Comparison of ENCODE assay signal across 13 cellular contexts in the genomic region with DNA sequence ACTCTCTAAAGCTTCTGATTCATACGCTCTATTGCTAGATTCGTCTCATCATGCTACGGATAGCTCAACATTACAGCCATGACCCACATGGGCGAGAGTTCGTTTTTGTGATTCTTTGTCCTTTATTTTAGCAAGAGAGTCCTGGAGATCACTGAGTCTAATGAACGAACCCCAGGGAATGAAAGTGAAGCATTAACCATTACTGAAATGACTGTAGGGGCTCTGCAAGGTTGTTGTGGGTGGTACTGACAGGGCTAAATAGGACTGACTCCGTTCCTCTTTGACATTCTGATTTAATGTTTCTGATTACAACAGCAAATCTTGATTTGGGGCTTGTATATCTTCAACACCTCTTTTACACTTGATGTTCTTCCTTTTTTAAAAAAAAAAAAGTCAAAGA. TPM values are rescaled to one million over a fixed set of nuclear protein-coding genes. Genes with fewer than 3 reads are reported as not detected.
DNase-seq lines count a peak whose midpoint lies in the region; ATAC-seq, FAIRE-seq and TF ChIP-seq lines count a peak whose summit lies in the region.
"Had no signal": no experiment of that assay in that cellular context is flagged by ENCODE, and none has a peak within 500 bp of the region (broad histone marks: within the 10 kb centered on the region; RNA-seq: fewer than 3 reads in every experiment).

No MANE protein-coding gene starts in this region.

- H3K27me3 Mint-ChIP-seq in T-helper 1 cell treated with Interleukin-12 subunit alpha and Interleukin-12 subunit beta and Interleukin-4 antibody, amounts not matched to agents 30 μg/mL and 1 μg/mL, for 36 hours (ENCODE audit: low read depth), result no peaks in the 10 kb centered on the region

- H3K9me3 Mint-ChIP-seq in T-helper 1 cell treated with Interleukin-12 subunit alpha and Interleukin-12 subunit beta and Interleukin-4 antibody, amounts not matched to agents 30 μg/mL and 1 μg/mL, for 36 hours, result no peaks in the 10 kb centered on the region

- peak overlapping the region; percentile 52 for H3K27ac Mint-ChIP-seq in T-helper 1 cell treated with Interleukin-12 subunit alpha and Interleukin-12 subunit beta and Interleukin-4 antibody, amounts not matched to agents 30 μg/mL and 1 μg/mL, for 36 hours

- DNase-seq in GM13976 (ENCODE audit: low spot score) (peak; percentile 70), GM19239 (ENCODE audit: insufficient read length, low spot score) (no peak), amniotic stem cell (lab: John Stamatoyannopoulos, UW) (no peak), occipital lobe (lab: John Stamatoyannopoulos, UW) (no peak), AG08395 (ENCODE audit: low spot score) (no peak), cortex of kidney (lab: John Stamatoyannopoulos, UW) (no peak)
- DNase-seq: activated CD4-positive, CD25-positive, alpha-beta regulatory T cell; DMS153; GM23248; mesendoderm; stimulated activated naive CD4-positive, alpha-beta T cell had no signal

- ATAC-seq in HG02870 (IDR thresholded peaks at IDR 0.05; ENCODE audit: unreplicated experiment), result peak; percentile 96

- in situ Hi-C loops in GM13976 (cut with MboI; ENCODE audit: low sequenced_read_pairs, unreplicated experiment), result no loop called here

- FAIRE-seq in GM19239 (lab: Jason Lieb, UNC), result peak; percentile 57

- no peak for TF ChIP-seq CTCF in GM13976 (IDR thresholded peaks at IDR 0.05; ENCODE audit: borderline replicate concordance, control extremely low read depth, extremely low read depth, insufficient read depth, missing control alignments)

- H3K4me1 Mint-ChIP-seq in T-helper 1 cell treated with Interleukin-12 subunit alpha and Interleukin-12 subunit beta and Interleukin-4 antibody, amounts not matched to agents 30 μg/mL and 1 μg/mL, for 36 hours (ENCODE audit: low read depth), result peaks cover 11% of the 10 kb centered on the region

- H3K36me3 Mint-ChIP-seq in T-helper 1 cell treated with Interleukin-12 subunit alpha and Interleukin-12 subunit beta and Interleukin-4 antibody, amounts not matched to agents 30 μg/mL and 1 μg/mL, for 36 hours (ENCODE audit: low read depth), result peaks cover 30% of the 10 kb centered on the region

- no peak overlapping the region for H3K4me3 Mint-ChIP-seq in T-helper 1 cell treated with Interleukin-12 subunit alpha and Interleukin-12 subunit beta and Interleukin-4 antibody, amounts not matched to agents 30 μg/mL and 1 μg/mL, for 36 hours

RNA-seq across cellular contexts. Expression of gene RTF2, which starts 13.7 kb away (rescaled TPM):
- total RNA-seq in occipital lobe, result 51.3 TPM

RNA-seq across cellular contexts. Expression of gene CASS4, which starts 42.7 kb away (rescaled TPM):
- total RNA-seq in occipital lobe, result 0.16 TPM
